10 cellular contexts compared by ENCODE assay signal in the genomic region with DNA sequence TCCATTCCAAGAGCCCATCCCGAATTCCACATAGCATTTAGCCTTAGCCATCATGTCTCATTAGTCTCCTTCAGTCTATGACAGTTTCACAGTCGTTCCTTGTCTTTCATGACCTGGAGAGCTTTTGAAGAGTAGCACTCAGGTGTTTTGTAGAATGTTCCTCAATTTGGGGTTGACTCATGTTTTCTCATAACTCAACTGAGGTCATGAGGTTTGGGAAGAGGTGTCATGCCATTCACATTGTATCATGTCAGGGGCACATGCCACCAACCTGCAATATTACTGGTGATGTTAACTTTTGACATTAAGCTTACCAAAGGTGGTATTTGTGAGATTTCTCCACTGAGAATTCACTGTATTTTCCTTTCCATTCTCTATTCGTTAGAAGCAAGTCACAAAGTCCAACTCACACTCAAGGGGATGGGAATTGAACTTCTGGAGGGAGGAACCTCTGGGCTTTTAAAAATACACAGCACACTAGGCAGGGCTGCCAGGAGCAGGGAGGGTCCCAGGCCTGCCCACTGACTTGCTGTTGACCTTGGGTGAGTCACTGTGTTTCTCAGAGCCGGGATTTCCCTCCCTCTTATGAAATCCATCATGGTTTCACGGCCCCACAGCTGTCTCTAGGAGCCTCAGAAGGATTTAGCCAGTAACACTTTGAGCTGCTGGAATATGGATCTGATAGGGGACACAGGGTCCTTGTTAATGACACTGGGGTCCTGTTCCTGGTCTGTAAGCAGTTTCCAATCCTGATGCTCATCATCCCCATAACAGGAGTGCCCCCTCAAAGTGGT.
A peak's percentile ranks its signal among the peaks of the same experiment; 100 is the strongest.
DNase-seq lines count a peak whose midpoint lies in the region; ATAC-seq and TF ChIP-seq lines count a peak whose summit lies in the region.
"Had no signal": no experiment of that assay in that cellular context is flagged by ENCODE, and none has a peak within 500 bp of the region (broad histone marks: within the 10 kb centered on the region; RNA-seq: fewer than 3 reads in every experiment).

No MANE protein-coding gene starts in this region.

- no peaks in the 10 kb centered on the region for H3K27me3 ChIP-seq in Panc1 (ENCODE audit: control insufficient read depth, insufficient read depth, low read length)
- no peaks in the 10 kb centered on the region for H3K27me3 ChIP-seq in thoracic aorta (replicated peaks; ENCODE audit: insufficient read depth)

- H3K9me3 ChIP-seq in Panc1 (ENCODE audit: control insufficient read depth, insufficient read depth, low read depth, low read length) (peaks cover 3% of the 10 kb centered on the region; the same call in 1 of the 2 replicates), thoracic aorta (peaks cover 3% of the 10 kb centered on the region)

- in situ Hi-C loops in Panc1 (cut with HindIII; ENCODE audit: low pct_unique_long_range_greater_than_20kb, low sequenced_read_pairs) (no loop called here), KBM-7 (cut with MboI; ENCODE audit: low pct_unique_long_range_greater_than_20kb, low sequenced_read_pairs) (no loop called here)

- peak; percentile 85 for ATAC-seq in Panc1
- no peak for ATAC-seq in thoracic aorta (ENCODE audit: insufficient number of reproducible peaks, low FRiP score, low read depth)
- no peak for ATAC-seq in GM19324 (IDR thresholded peaks at IDR 0.05; ENCODE audit: low FRiP score, unreplicated experiment)
- no peak for ATAC-seq in HG03460 (IDR thresholded peaks at IDR 0.05; ENCODE audit: unreplicated experiment)

- no peak overlapping the region for H3K4me3 ChIP-seq in Panc1 (ENCODE audit: low read depth in 2 of 2, low read length in 2 of 2)
- H3K4me3 ChIP-seq in fibroblast of mammary gland (ENCODE audit: control insufficient read depth, low read depth, low read length), result no peak overlapping the region
- H3K4me3 ChIP-seq in thoracic aorta, result no peak overlapping the region

- intact Hi-C loops in Panc1 (cut with micrococcal nuclease; ENCODE audit: unreplicated experiment), result no loop called here

- H3K27ac ChIP-seq in Panc1 (ENCODE audit: low read length), result no peak overlapping the region
- peak overlapping the region in 1 of 2 donors; percentile 29 for H3K27ac ChIP-seq in thoracic aorta

- BruUV-seq in Panc1 (replicated peaks; lab: Mats Ljungman, UMichigan), result no TSS peak

- DNase-seq in activated CD4-positive, alpha-beta T cell treated with anti-CD3 and anti-CD28 coated beads for 48 hours, result peak; percentile 4
- DNase-seq in activated CD4-positive, alpha-beta T cell treated with anti-CD3 and anti-CD28 coated beads, Interleukin-2, amount 50 U/mL, for 4 hours, result no peak
- DNase-seq in Panc1 (ENCODE audit: low read depth, low spot score) (no peak), fibroblast of mammary gland (ENCODE audit: low read depth) (peak; percentile 82), thoracic aorta (ENCODE audit: low spot score) (peak; percentile 5), KBM-7 (no peak)
- DNase-seq: NCI-H2029, SW 1271 had no signal

- H3K36me3 ChIP-seq in Panc1 (ENCODE audit: control insufficient read depth, insufficient read depth, low read length) (no peaks in the 10 kb centered on the region), thoracic aorta (no peaks in the 10 kb centered on the region)

- H3K4me1 ChIP-seq in Panc1 (ENCODE audit: control insufficient read depth, insufficient read depth, low read length), result no peaks in the 10 kb centered on the region
- peaks cover 0 to 15% of the 10 kb centered on the region in 2 donors for H3K4me1 ChIP-seq in thoracic aorta (ENCODE audit: control insufficient read depth in 1 of 2, low read depth in 2 of 2)

- no peak for TF ChIP-seq CTCF in Panc1 (IDR thresholded peaks at IDR 0.05)
- no peak for TF ChIP-seq CTCF in fibroblast of mammary gland (conservative IDR thresholded peaks at IDR 0.05; ENCODE audit: control insufficient read depth, insufficient read depth, low read depth, low read length)
- no peak for TF ChIP-seq CTCF in thoracic aorta (IDR thresholded peaks at IDR 0.05)

- POLR2A ChIA-PET in Panc1 (lab: Charles Lee), result no interaction called here

- CTCF ChIA-PET in Panc1 (lab: Charles Lee), result no interaction called here

Comparison
In these comparisons a context has a peak if more than half of its experiments do, and no peak if none do; other contexts are left out.
1. DNase-seq: peak in activated CD4-positive, alpha-beta T cell treated with anti-CD3 and anti-CD28 coated beads for 48 hours (single experiment), fibroblast of mammary gland (single experiment) and thoracic aorta (single experiment); none in activated CD4-positive, alpha-beta T cell treated with anti-CD3 and anti-CD28 coated beads, Interleukin-2, amount 50 U/mL, for 4 hours (0 of 2), Panc1 (single experiment) and KBM-7 (single experiment).